ENCODE assay signal across 23 cellular contexts in genomic region chr20:3021777-3022176, GRCh38. TPM values are rescaled to one million over a fixed set of nuclear protein-coding genes. Genes with fewer than 3 reads are reported as not detected.
DNase-seq lines count a peak whose midpoint lies in the region; ATAC-seq and TF ChIP-seq lines count a peak whose summit lies in the region.
"Had no signal": no experiment of that assay in that cellular context is flagged by ENCODE, and none has a peak within 500 bp of the region (broad histone marks: within the 10 kb centered on the region; RNA-seq: fewer than 3 reads in every experiment).

No MANE protein-coding gene starts in this region.

- in situ Hi-C loops in transverse colon (cut with MboI; ENCODE audit: low pct_ligation_motif_present in 1 of 4, low pct_unique_long_range_greater_than_20kb in 1 of 4, low sequenced_read_pairs in 3 of 4), result no loop called here

- 98% methylated on average over 5 of the region's 5 CpGs for WGBS in hepatocyte (ENCODE audit: low lambda C conversion rate, missing lambda C conversion rate)
- 96% methylated on average over 5 of the region's 5 CpGs for WGBS in prostate gland
- WGBS in transverse colon (ENCODE audit: low coverage in 1 of 2), 2 donors, result 93% methylated on average over 5 of the region's 5 CpGs; no CpG with 5 or more reads in 1 of the 2 donors

- TF ChIP-seq CTCF in VCaP (conservative IDR thresholded peaks at IDR 0.05) (no peak), hepatocyte (IDR thresholded peaks at IDR 0.05; ENCODE audit: poor library complexity) (no peak), prostate gland (IDR thresholded peaks at IDR 0.05) (no peak), transverse colon (IDR thresholded peaks at IDR 0.05) (no peak)

- H3K4me3 Mint-ChIP-seq in activated T-cell treated with anti-CD3 and anti-CD28 coated beads, Interleukin-2, amount 50 U/mL, for 24 hours, result no peak overlapping the region
- no peak overlapping the region for H3K4me3 Mint-ChIP-seq in activated T-cell treated with anti-CD3 and anti-CD28 coated beads, Interleukin-2, amount 50 U/mL, for 4 hours
- H3K4me3 Mint-ChIP-seq: HFFc6 had no signal

- no peaks in the 10 kb centered on the region for H3K79me2 ChIP-seq in hepatocyte

- H3K36me3 ChIP-seq in hepatocyte (replicated peaks; ENCODE audit: insufficient read depth, low read depth) (no peaks in the 10 kb centered on the region), prostate gland (no peaks in the 10 kb centered on the region), transverse colon (peaks cover 0 to 39% (median 10%) of the 10 kb centered on the region in 4 donors)

- H4K20me1 ChIP-seq in hepatocyte (ENCODE audit: insufficient read depth, poor library complexity, severe bottlenecking), result no peaks in the 10 kb centered on the region

- H3K27ac ChIP-seq in VCaP, result peak overlapping the region; percentile 98
- H3K27ac ChIP-seq in hepatocyte, result peak overlapping the region; percentile 91
- peak overlapping the region; percentile 57 to 76 for H3K27ac ChIP-seq in prostate gland
- H3K27ac ChIP-seq in transverse colon, result no peak overlapping the region
- H3K27ac ChIP-seq: BLaER1 treated with 17β-estradiol and CSF1 and Interleukin-3, amounts not matched to agents 10 nM and 100 nM; KMS-11; RWPE1 had no signal

- H3K9me2 ChIP-seq in hepatocyte (replicated peaks; ENCODE audit: insufficient read depth), result no peaks in the 10 kb centered on the region

- peaks cover 11% of the 10 kb centered on the region for H3K4me1 Mint-ChIP-seq in activated T-cell treated with anti-CD3 and anti-CD28 coated beads, Interleukin-2, amount 50 U/mL, for 24 hours (ENCODE audit: low read depth)
- no peaks in the 10 kb centered on the region for H3K4me1 Mint-ChIP-seq in activated T-cell treated with anti-CD3 and anti-CD28 coated beads, Interleukin-2, amount 50 U/mL, for 4 hours (ENCODE audit: low read depth)

- peak overlapping the region; percentile 76 for H3K27ac Mint-ChIP-seq in activated T-cell treated with anti-CD3 and anti-CD28 coated beads, Interleukin-2, amount 50 U/mL, for 24 hours
- H3K27ac Mint-ChIP-seq: HFFc6 had no signal

- H3K4me2 ChIP-seq in hepatocyte, result no peak overlapping the region
- H3K4me2 ChIP-seq: KMS-11 had no signal

- H3K9me3 ChIP-seq in hepatocyte (ENCODE audit: low read depth), result no peaks in the 10 kb centered on the region
- H3K9me3 ChIP-seq in prostate gland, result no peaks in the 10 kb centered on the region
- no peaks in the 10 kb centered on the region for H3K9me3 ChIP-seq in transverse colon

- peaks cover 85% of the 10 kb centered on the region for H3K36me3 Mint-ChIP-seq in activated T-cell treated with anti-CD3 and anti-CD28 coated beads, Interleukin-2, amount 50 U/mL, for 24 hours (ENCODE audit: low read depth)
- H3K36me3 Mint-ChIP-seq in activated T-cell treated with anti-CD3 and anti-CD28 coated beads, Interleukin-2, amount 50 U/mL, for 4 hours (ENCODE audit: insufficient read depth), result peaks cover 38% of the 10 kb centered on the region

- DNase-seq in activated T-cell treated with anti-CD3 and anti-CD28 coated beads, Interleukin-2, amount 50 U/mL, for 24 hours, result no peak
- no peak for DNase-seq in activated T-cell treated with anti-CD3 and anti-CD28 coated beads, Interleukin-2, amount 50 U/mL, for 4 hours
- no peak for DNase-seq in hepatocyte (ENCODE audit: low spot score)
- DNase-seq in prostate gland (ENCODE audit: low spot score), result no peak
- no peak for DNase-seq in transverse colon
- no peak for DNase-seq in stimulated activated CD4-positive, alpha-beta T cell treated with anti-CD3 and anti-CD28 coated beads, Interleukin-15, amount 100 ng/mL, for 24 hours
- DNase-seq in SW 1271 (lab: John Stamatoyannopoulos, UW), result no peak
- DNase-seq: DMS 273 treated with DMSO at 0.1 percent for 48 hours, GF-D8, HFFc6, NCI-H1048, NCI-H146, NCI-H2081, NCI-H748 treated with DMSO at 0.1 percent for 48 hours, OCI-M1 had no signal

- H3K9me3 Mint-ChIP-seq in activated T-cell treated with anti-CD3 and anti-CD28 coated beads, Interleukin-2, amount 50 U/mL, for 24 hours, result no peaks in the 10 kb centered on the region
- no peaks in the 10 kb centered on the region for H3K9me3 Mint-ChIP-seq in activated T-cell treated with anti-CD3 and anti-CD28 coated beads, Interleukin-2, amount 50 U/mL, for 4 hours
- H3K9me3 Mint-ChIP-seq: HFFc6 had no signal

- H3K27me3 Mint-ChIP-seq in activated T-cell treated with anti-CD3 and anti-CD28 coated beads, Interleukin-2, amount 50 U/mL, for 24 hours, result no peaks in the 10 kb centered on the region
- no peaks in the 10 kb centered on the region for H3K27me3 Mint-ChIP-seq in activated T-cell treated with anti-CD3 and anti-CD28 coated beads, Interleukin-2, amount 50 U/mL, for 4 hours (ENCODE audit: low read depth)

- H3K4me3 ChIP-seq in hepatocyte (no peak overlapping the region), prostate gland (no peak overlapping the region), transverse colon (no peak overlapping the region)
- H3K4me3 ChIP-seq: BLaER1 treated with 17β-estradiol and CSF1 and Interleukin-3, amounts not matched to agents 10 nM and 100 nM had no signal

- no peak for ATAC-seq in activated T-cell treated with anti-CD3 and anti-CD28 coated beads, Interleukin-2, amount 50 U/mL, for 4 hours

- intact Hi-C loops in prostate gland (cut with DNase I), result no loop called here
- intact Hi-C loops in transverse colon (cut with DNase I; ENCODE audit: low total_unique reads), result no loop called here

- H2AFZ ChIP-seq in hepatocyte, result no peak overlapping the region

- H3K27me3 ChIP-seq in hepatocyte (no peaks in the 10 kb centered on the region), prostate gland (replicated peaks; ENCODE audit: insufficient read depth) (no peaks in the 10 kb centered on the region), transverse colon (no peaks in the 10 kb centered on the region)
- H3K27me3 ChIP-seq: BLaER1 treated with 17β-estradiol and CSF1 and Interleukin-3, amounts not matched to agents 10 nM and 100 nM had no signal

- H3K4me1 ChIP-seq in hepatocyte (ENCODE audit: insufficient read depth) (peaks cover 38% of the 10 kb centered on the region), prostate gland (replicated peaks) (peaks cover 22% of the 10 kb centered on the region), transverse colon (no peaks in the 10 kb centered on the region)

- TF ChIP-seq EP300 in transverse colon (IDR thresholded peaks at IDR 0.05; ENCODE audit: low read depth), result no peak

- no peak for TF ChIP-seq POLR2A in prostate gland (IDR thresholded peaks at IDR 0.05)
- TF ChIP-seq POLR2A in transverse colon (IDR thresholded peaks at IDR 0.05), result no peak

RNA-seq across cellular contexts. Expression of gene GNRH2, which starts 21.6 kb away (rescaled TPM):
- 1 to 10 TPM in 1 of 3 donors, under 1 TPM in 2; 0.46 to 3.0 (median 0.90) TPM for total RNA-seq in activated T-cell treated with anti-CD3 and anti-CD28 coated beads, Interleukin-2, amount 50 U/mL, for 4 hours
- total RNA-seq in hepatocyte (27.0 and 33.8 TPM in 2 replicates), prostate gland (not detected), transverse colon (not detected)
- 93.8 and 131 TPM in 2 replicates for polyA plus RNA-seq in hepatocyte
- total RNA-seq: A172, Daoy, M059J, NCI-H460 had no signal

RNA-seq across cellular contexts. Expression of gene MRPS26, which starts 24.1 kb away (rescaled TPM):
- total RNA-seq in activated T-cell treated with anti-CD3 and anti-CD28 coated beads, Interleukin-2, amount 50 U/mL, for 4 hours, result 100 to 1,000 TPM; 117 to 148 (median 124) TPM
- total RNA-seq in hepatocyte, result 84.4 and 89.2 TPM in 2 replicates
- polyA plus RNA-seq in hepatocyte, result 150 and 174 TPM in 2 replicates
- total RNA-seq in prostate gland, result 100 to 1,000 TPM in 1 of 2 donors, 10 to 100 TPM in 1; 75.8 to 129 TPM
- 10 to 100 TPM; 42.7 to 88.3 (median 54.3) TPM for total RNA-seq in transverse colon

RNA-seq across cellular contexts. Expression of gene OXT, which starts 49.6 kb away (rescaled TPM):
- under 1 TPM in 1 of 3 donors, not detected in 2; 0.60 TPM for total RNA-seq in activated T-cell treated with anti-CD3 and anti-CD28 coated beads, Interleukin-2, amount 50 U/mL, for 4 hours
- 0.92 TPM in 1 of 2 replicates, not detected in the other for total RNA-seq in hepatocyte
- 3.4 and 4.3 TPM in 2 replicates for polyA plus RNA-seq in hepatocyte
- total RNA-seq in prostate gland, result 1 to 10 TPM in 1 of 2 donors, not detected in 1; 9.8 TPM
- total RNA-seq in transverse colon, result not detected
- total RNA-seq: A172, Daoy, HFFc6, M059J, NCI-H460 had no signal

Comparison
In these comparisons a context has a peak if more than half of its experiments do, and no peak if none do; other contexts are left out.
1. H3K27ac ChIP-seq: peak in VCaP (single experiment), hepatocyte (single experiment) and prostate gland (2 of 2); none in transverse colon (0 of 4).